ENCODE assay signal across 9 cellular contexts in genomic region chr19:3403489-3404323, GRCh38. TPM values are rescaled to one million over a fixed set of nuclear protein-coding genes. Genes with fewer than 3 reads are reported as not detected.
DNase-seq lines count a peak whose midpoint lies in the region; ATAC-seq, FAIRE-seq and TF ChIP-seq lines count a peak whose summit lies in the region.
"Had no signal": no experiment of that assay in that cellular context is flagged by ENCODE, and none has a peak within 500 bp of the region (broad histone marks: within the 10 kb centered on the region; RNA-seq: fewer than 3 reads in every experiment).

No MANE protein-coding gene starts in this region.

- no peak overlapping the region for H3K4me3 Mint-ChIP-seq in endothelial cell (ENCODE audit: unreplicated experiment)
- H3K4me3 Mint-ChIP-seq: activated B cell treated with CpG ODN at 0.5 μM for 24 hours had no signal

- H4K8ac ChIP-seq in mesendoderm (ENCODE audit: low read depth, low read length), result no peak overlapping the region

- H4K5ac ChIP-seq in mesendoderm (ENCODE audit: low read length), result no peak overlapping the region

- H2BK5ac ChIP-seq in mesendoderm (ENCODE audit: low read length), result no peak overlapping the region

- no peaks in the 10 kb centered on the region for H3K79me1 ChIP-seq in mesendoderm (ENCODE audit: low read length)

- no peak for TF ChIP-seq POLR2A in tibial nerve (IDR thresholded peaks at IDR 0.05)
- TF ChIP-seq POLR2A in GM12892 (IDR thresholded peaks at IDR 0.05; ENCODE audit: low read depth, low read length), result no peak

- H3K56ac ChIP-seq in mesendoderm (ENCODE audit: low read length), result peak overlapping the region; percentile 73

- no peak overlapping the region for H3K9ac ChIP-seq in mesendoderm (ENCODE audit: low read length)

- H3K4me1 ChIP-seq in mesendoderm (ENCODE audit: control insufficient read depth, low read depth, low read length) (no peaks in the 10 kb centered on the region), tibial nerve (peaks cover 0 to 91% (median 36%) of the 10 kb centered on the region in 4 donors)

- H3K27ac Mint-ChIP-seq in endothelial cell (ENCODE audit: unreplicated experiment), result no peak overlapping the region
- H3K27ac Mint-ChIP-seq: activated B cell treated with CpG ODN at 0.5 μM for 24 hours had no signal

- no peak for TF ChIP-seq CTCF in tibial nerve (IDR thresholded peaks at IDR 0.05)
- TF ChIP-seq CTCF in endothelial cell (IDR thresholded peaks at IDR 0.05; ENCODE audit: unreplicated experiment), result no peak

- H3K27ac ChIP-seq in mesendoderm (ENCODE audit: low read depth, low read length), result no peak overlapping the region
- H3K27ac ChIP-seq in tibial nerve, result peak overlapping the region; percentile 97 to 100 (median 100)

- H3K27me3 Mint-ChIP-seq in endothelial cell (ENCODE audit: unreplicated experiment), result no peaks in the 10 kb centered on the region
- H3K27me3 Mint-ChIP-seq: activated B cell treated with CpG ODN at 0.5 μM for 24 hours had no signal

- DNase-seq in NCI-H2196 treated with DMSO at 0.1 percent for 48 hours (lab: John Stamatoyannopoulos, UW; ENCODE audit: unreplicated experiment), result peak; percentile 40
- peak; percentile 68 for DNase-seq in epidermal melanocyte (ENCODE audit: insufficient read length, low spot score)
- no peak for DNase-seq in mesendoderm
- DNase-seq in tibial nerve (ENCODE audit: low spot score in 2 of 2), result peak; percentile 81
- DNase-seq in GM12892 (ENCODE audit: insufficient read length), result no peak
- no peak for DNase-seq in endothelial cell (ENCODE audit: low spot score)
- no peak for DNase-seq in NCI-H345 (lab: John Stamatoyannopoulos, UW)
- DNase-seq: activated B cell treated with CpG ODN at 0.5 μM for 24 hours had no signal

- no peak for FAIRE-seq in GM12892 (lab: Jason Lieb, UNC)

- no CpG with 5 or more reads among the region's 49 CpGs for WGBS in mesendoderm (ENCODE audit: extremely low coverage, insufficient coverage, low lambda C conversion rate)
- 0 to 18% methylated on average over 21 to 26 of the region's 49 CpGs for WGBS in tibial nerve, 2 donors

- H3K18ac ChIP-seq in mesendoderm (ENCODE audit: low read length), result peak overlapping the region; percentile 41

- H3K9me3 ChIP-seq in tibial nerve, result no peaks in the 10 kb centered on the region

- H3K9me3 Mint-ChIP-seq in endothelial cell (ENCODE audit: unreplicated experiment), result no peaks in the 10 kb centered on the region
- H3K9me3 Mint-ChIP-seq: activated B cell treated with CpG ODN at 0.5 μM for 24 hours had no signal

- no peaks in the 10 kb centered on the region for H3K36me3 ChIP-seq in mesendoderm (ENCODE audit: control insufficient read depth, insufficient read depth, low read length)
- no peaks in the 10 kb centered on the region for H3K36me3 ChIP-seq in tibial nerve

- no peak overlapping the region for H2BK15ac ChIP-seq in mesendoderm (replicated peaks; ENCODE audit: low read depth)

- H2BK120ac ChIP-seq in mesendoderm (ENCODE audit: low read depth, low read length), result no peak overlapping the region

- no peak overlapping the region for H3K23ac ChIP-seq in mesendoderm (ENCODE audit: low read length)

- no peaks in the 10 kb centered on the region for H3K79me2 ChIP-seq in mesendoderm (ENCODE audit: control insufficient read depth, insufficient read depth, low read length)

- TF ChIP-seq EP300 in tibial nerve (IDR thresholded peaks at IDR 0.05), result peak in 1 of 2 donors; percentile 70

- H3K36me3 Mint-ChIP-seq in endothelial cell (ENCODE audit: low read depth, unreplicated experiment), result peaks cover 4% of the 10 kb centered on the region

- H3K4me1 Mint-ChIP-seq in endothelial cell (ENCODE audit: unreplicated experiment), result no peaks in the 10 kb centered on the region
- H3K4me1 Mint-ChIP-seq: activated B cell treated with CpG ODN at 0.5 μM for 24 hours had no signal

- ATAC-seq in GM21723 (IDR thresholded peaks at IDR 0.05; ENCODE audit: unreplicated experiment), result no peak

- H3K4ac ChIP-seq in mesendoderm (ENCODE audit: low read depth, low read length), result peak overlapping the region; percentile 73

- H2AK5ac ChIP-seq in mesendoderm (ENCODE audit: low read length), result no peak overlapping the region

- H3K4me3 ChIP-seq in mesendoderm (ENCODE audit: low read length) (no peak overlapping the region), tibial nerve (peak overlapping the region; percentile 33 to 59 (median 43))

- no peaks in the 10 kb centered on the region for H3K27me3 ChIP-seq in mesendoderm (ENCODE audit: insufficient read depth, low read length, poor library complexity)
- H3K27me3 ChIP-seq in tibial nerve, result no peaks in the 10 kb centered on the region

- no peak overlapping the region for H3K4me2 ChIP-seq in mesendoderm (ENCODE audit: low read length)

RNA-seq across cellular contexts. Expression of gene NFIC, which starts 37.3 kb away (rescaled TPM):
- 8.8 TPM for polyA plus RNA-seq in mesendoderm (2013, experiment 1 of 2)
- 8.8 TPM for polyA plus RNA-seq in mesendoderm (2013, experiment 2 of 2)
- total RNA-seq in tibial nerve (100 to 1,000 TPM; 138 to 200 (median 160) TPM), endothelial cell (ENCODE audit: unreplicated experiment) (4.9 TPM)
- 3.5 TPM for polyA plus RNA-seq in GM12892 (2012; ENCODE audit: missing spikeins)

Comparison
In these comparisons a context has a peak if more than half of its experiments do, and no peak if none do; other contexts are left out.
1. DNase-seq: peak in NCI-H2196 treated with DMSO at 0.1 percent for 48 hours (single experiment), epidermal melanocyte (single experiment) and tibial nerve (2 of 2); none in mesendoderm (single experiment), GM12892 (single experiment), endothelial cell (single experiment) and NCI-H345 (single experiment).
2. RNA of gene NFIC, which starts 37.3 kb away (total RNA-seq): 138 to 200 TPM in tibial nerve; 4.9 TPM in endothelial cell (single experiment); every median in the first group is over 10 times any median in the second.